8 cellular contexts compared by ENCODE assay signal in the genomic region with DNA sequence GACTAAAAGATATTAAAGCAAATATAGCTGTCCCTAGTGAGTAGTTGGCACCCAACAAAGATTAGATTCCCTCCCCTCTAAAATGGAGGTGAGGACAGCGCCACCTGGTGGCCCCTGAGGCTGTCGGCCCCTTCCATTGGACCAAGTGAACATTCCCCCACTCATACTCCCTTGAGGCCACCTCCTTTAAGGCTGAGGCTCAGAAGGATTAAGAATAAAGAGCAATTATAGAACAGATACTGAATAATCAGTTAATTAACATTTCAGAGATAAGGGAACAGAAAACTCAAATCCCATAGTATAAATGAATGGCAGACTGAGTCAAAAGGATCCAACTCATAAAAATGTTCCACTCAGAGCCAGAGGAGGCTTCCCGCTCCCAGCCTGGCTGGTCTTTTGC.
DNase-seq lines count a peak whose midpoint lies in the region; ATAC-seq and TF ChIP-seq lines count a peak whose summit lies in the region.

No MANE protein-coding gene starts in this region.

- intact Hi-C loops in CD4-positive, alpha-beta T cell (cut with DNase I, micrococcal nuclease): no loop called here

- CTCF ChIA-PET in CD4-positive, alpha-beta T cell (lab: Charles Lee): no interaction called here
- CTCF ChIA-PET in activated CD4-positive, alpha-beta memory T cell treated with anti-CD3 and anti-CD28 coated beads, Interleukin-2, amount 10 ng/mL, durations not matched to agents 7 days and 5 days (lab: Charles Lee): interaction anchor here (2.2 kb wide), 1 partner anchor 12 kb away, joined by 8 read pairs; no protein-coding TSS in a partner anchor

- H3K9me3 ChIP-seq in CD4-positive, alpha-beta T cell (ENCODE audit: control insufficient read depth, low read length): no peaks in the 10 kb centered on the region

- POLR2A ChIA-PET in CD4-positive, alpha-beta T cell (lab: Charles Lee): no interaction called here
- POLR2A ChIA-PET in activated CD4-positive, alpha-beta memory T cell treated with anti-CD3 and anti-CD28 coated beads, Interleukin-2, amount 10 ng/mL, durations not matched to agents 7 days and 5 days (lab: Charles Lee): no interaction called here

- no peak for DNase-seq in CD4-positive, alpha-beta T cell
- peak; percentile 34 for DNase-seq in HT1080 (ENCODE audit: low read depth)
- peak; percentile 48 for DNase-seq in activated CD4-positive, alpha-beta memory T cell treated with anti-CD3 and anti-CD28 coated beads, Interleukin-2, amount 10 ng/mL, durations not matched to agents 7 days and 5 days
- DNase-seq in iPS-NIHi7 (ENCODE audit: extremely low spot score): peak; percentile 75
- no peak for DNase-seq in HPDE6-E6E7 (ENCODE audit: extremely low spot score)

- no peak for ATAC-seq in CD4-positive, alpha-beta T cell (ENCODE audit: poor library complexity)
- ATAC-seq in GM18868 (IDR thresholded peaks at IDR 0.05; ENCODE audit: unreplicated experiment) (peak; percentile 44), GM18870 (IDR thresholded peaks at IDR 0.05; ENCODE audit: unreplicated experiment) (no peak), HG02870 (IDR thresholded peaks at IDR 0.05; ENCODE audit: unreplicated experiment) (no peak)

- H3K27ac Mint-ChIP-seq in CD4-positive, alpha-beta T cell: no peak overlapping the region
- no peak overlapping the region for H3K27ac Mint-ChIP-seq in activated CD4-positive, alpha-beta memory T cell treated with anti-CD3 and anti-CD28 coated beads, Interleukin-2, amount 10 ng/mL, durations not matched to agents 7 days and 5 days

- H3K4me3 Mint-ChIP-seq in CD4-positive, alpha-beta T cell: no peak overlapping the region
- H3K4me3 Mint-ChIP-seq in activated CD4-positive, alpha-beta memory T cell treated with anti-CD3 and anti-CD28 coated beads, Interleukin-2, amount 10 ng/mL, durations not matched to agents 7 days and 5 days: no peak overlapping the region

- H3K36me3 Mint-ChIP-seq in CD4-positive, alpha-beta T cell (ENCODE audit: low read depth): no peaks in the 10 kb centered on the region
- no peaks in the 10 kb centered on the region for H3K36me3 Mint-ChIP-seq in activated CD4-positive, alpha-beta memory T cell treated with anti-CD3 and anti-CD28 coated beads, Interleukin-2, amount 10 ng/mL, durations not matched to agents 7 days and 5 days (ENCODE audit: low read depth)

- H3K4me1 Mint-ChIP-seq in CD4-positive, alpha-beta T cell (ENCODE audit: low read depth): no peaks in the 10 kb centered on the region
- H3K4me1 Mint-ChIP-seq in activated CD4-positive, alpha-beta memory T cell treated with anti-CD3 and anti-CD28 coated beads, Interleukin-2, amount 10 ng/mL, durations not matched to agents 7 days and 5 days: peaks cover 17% of the 10 kb centered on the region

- H3K27ac ChIP-seq in CD4-positive, alpha-beta T cell (ENCODE audit: low read depth, low read length): no peak overlapping the region

- no peaks in the 10 kb centered on the region for H3K9me3 Mint-ChIP-seq in CD4-positive, alpha-beta T cell
- no peaks in the 10 kb centered on the region for H3K9me3 Mint-ChIP-seq in activated CD4-positive, alpha-beta memory T cell treated with anti-CD3 and anti-CD28 coated beads, Interleukin-2, amount 10 ng/mL, durations not matched to agents 7 days and 5 days

- H3K27me3 ChIP-seq in CD4-positive, alpha-beta T cell (ENCODE audit: control insufficient read depth, insufficient read depth, low read length): no peaks in the 10 kb centered on the region

- peak; percentile 19 for TF ChIP-seq CTCF in CD4-positive, alpha-beta T cell (IDR thresholded peaks at IDR 0.05)

- peaks cover 28% of the 10 kb centered on the region for H3K27me3 Mint-ChIP-seq in CD4-positive, alpha-beta T cell
- peaks cover 6% of the 10 kb centered on the region for H3K27me3 Mint-ChIP-seq in activated CD4-positive, alpha-beta memory T cell treated with anti-CD3 and anti-CD28 coated beads, Interleukin-2, amount 10 ng/mL, durations not matched to agents 7 days and 5 days

Comparison
In these comparisons a context has a peak if more than half of its experiments do, and no peak if none do; other contexts are left out.
1. DNase-seq: peak in HT1080 (single experiment), activated CD4-positive, alpha-beta memory T cell treated with anti-CD3 and anti-CD28 coated beads, Interleukin-2, amount 10 ng/mL, durations not matched to agents 7 days and 5 days (single experiment) and iPS-NIHi7 (single experiment); none in CD4-positive, alpha-beta T cell (0 of 10) and HPDE6-E6E7 (single experiment).